In the genomic region with DNA sequence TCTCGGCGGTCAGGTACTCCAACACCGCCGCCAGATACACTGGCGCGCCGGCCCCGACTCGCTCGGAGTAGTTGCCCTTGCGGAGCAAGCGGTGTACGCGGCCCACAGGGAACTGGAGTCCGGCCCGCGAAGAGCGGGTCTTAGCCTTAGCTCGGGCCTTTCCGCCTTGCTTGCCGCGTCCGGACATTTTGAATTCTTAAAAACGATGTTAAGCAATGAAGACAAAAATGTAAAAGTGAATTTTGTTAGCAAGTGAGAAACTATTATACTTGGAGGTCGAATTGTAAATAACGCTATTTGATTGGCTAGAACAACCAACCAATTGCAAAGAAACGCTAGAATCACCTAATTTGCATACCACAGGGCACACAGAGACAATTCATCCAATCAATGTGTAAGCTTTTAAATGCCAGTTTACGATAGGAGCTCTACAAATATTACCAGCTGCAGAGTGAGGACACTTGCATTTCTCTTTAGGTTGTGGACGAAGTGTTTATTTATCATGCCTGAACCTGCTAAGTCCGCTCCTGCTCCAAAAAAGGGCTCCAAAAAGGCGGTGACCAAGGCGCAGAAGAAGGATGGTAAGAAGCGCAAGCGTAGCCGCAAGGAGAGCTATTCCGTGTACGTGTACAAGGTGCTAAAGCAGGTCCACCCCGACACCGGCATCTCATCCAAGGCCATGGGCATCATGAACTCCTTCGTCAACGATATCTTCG, we compare ENCODE assay signal across 8 cellular contexts.
DNase-seq lines count a peak whose midpoint lies in the region; ATAC-seq and TF ChIP-seq lines count a peak whose summit lies in the region.

No MANE protein-coding gene starts in this region.

- peak overlapping the region; percentile 80 for H3K4me2 ChIP-seq in GM23338
- peak overlapping the region; percentile 79 for H3K4me2 ChIP-seq in Karpas-422 (ENCODE audit: low read depth, low read length, poor library complexity, severe bottlenecking)

- H3K9ac ChIP-seq in ES-I3 (ENCODE audit: low read depth, low read length) (peak overlapping the region; percentile 71), Karpas-422 (ENCODE audit: low read length) (peak overlapping the region; percentile 89)

- DNase-seq in GM23338 (ENCODE audit: low spot score) (peak; percentile 89), Karpas-422 (peak; percentile 87), Peyer's patch (peak; percentile 64 to 90 (median 85)), fibroblast of the conjunctiva (ENCODE audit: low read depth) (peak; percentile 98), thyroid gland (peak; percentile 68 to 73)
- DNase-seq in activated naive CD4-positive, alpha-beta T cell (lab: John Stamatoyannopoulos, UW) = peak; percentile 23 to 51 (median 46)

- peaks cover 5% of the 10 kb centered on the region; the same call in 1 of the 2 replicates for H3K4me1 ChIP-seq in ES-I3 (ENCODE audit: insufficient read depth, low read length)
- peaks cover 5% of the 10 kb centered on the region; the same call in 1 of the 2 replicates for H3K4me1 ChIP-seq in GM23338 (ENCODE audit: insufficient read depth)
- peaks cover 49% of the 10 kb centered on the region for H3K4me1 ChIP-seq in Karpas-422 (ENCODE audit: low read length)
- H3K4me1 ChIP-seq in Peyer's patch = peaks cover 0 to 16% (median 0%) of the 10 kb centered on the region in 4 donors
- peaks cover 4 to 5% of the 10 kb centered on the region in 2 donors for H3K4me1 ChIP-seq in thyroid gland

- H3K27ac ChIP-seq in GM23338 (ENCODE audit: low read depth) = peak overlapping the region; percentile 99
- H3K27ac ChIP-seq in Karpas-422 (ENCODE audit: low read length) = peak overlapping the region; percentile 86
- H3K27ac ChIP-seq in Peyer's patch = peak overlapping the region; percentile 96 to 99 (median 97)
- peak overlapping the region; percentile 80 to 97 (median 87) for H3K27ac ChIP-seq in thyroid gland

- intact Hi-C loops in thyroid gland (cut with DNase I) = loop anchor here (10.0 kb wide), 1 partner anchor 144 kb away; a partner anchor contains a TSS

- H2AFZ ChIP-seq in GM23338 = no peak overlapping the region
- H2AFZ ChIP-seq in Karpas-422 (ENCODE audit: low read length) = peak overlapping the region; percentile 65; the same call in 1 of the 2 replicates

- H3K36me3 ChIP-seq in ES-I3 (ENCODE audit: insufficient read depth, low read length) (no peaks in the 10 kb centered on the region), GM23338 (ENCODE audit: insufficient read depth) (no peaks in the 10 kb centered on the region), Karpas-422 (ENCODE audit: insufficient read depth, low read length) (no peaks in the 10 kb centered on the region), Peyer's patch (no peaks in the 10 kb centered on the region), thyroid gland (no peaks in the 10 kb centered on the region)

- peaks cover 6% of the 10 kb centered on the region; the same call in 1 of the 2 replicates for H3F3A ChIP-seq in GM23338 (replicated peaks; ENCODE audit: low read depth)

- peak; percentile 51 for ATAC-seq in GM23338

- TF ChIP-seq POLR2A in Peyer's patch (IDR thresholded peaks at IDR 0.05) = peak; percentile 92 to 93
- TF ChIP-seq POLR2A in thyroid gland (IDR thresholded peaks at IDR 0.05) = peak; percentile 75 to 89

- no peaks in the 10 kb centered on the region for H3K27me3 ChIP-seq in GM23338 (ENCODE audit: insufficient read depth)
- no peaks in the 10 kb centered on the region for H3K27me3 ChIP-seq in Karpas-422 (ENCODE audit: low read length)
- H3K27me3 ChIP-seq in Peyer's patch = no peaks in the 10 kb centered on the region
- no peaks in the 10 kb centered on the region for H3K27me3 ChIP-seq in thyroid gland

- H3K4me3 ChIP-seq in GM23338 (peak overlapping the region; percentile 80), Karpas-422 (ENCODE audit: low read length) (peak overlapping the region; percentile 80), Peyer's patch (peak overlapping the region; percentile 63 to 78 (median 70)), thyroid gland (replicated peaks in 1 of 3) (peak overlapping the region; percentile 43 to 54 (median 48))

- no peak for TF ChIP-seq CTCF in GM23338 (conservative IDR thresholded peaks at IDR 0.05; ENCODE audit: low read depth in 2 of 2)
- TF ChIP-seq CTCF in Peyer's patch (IDR thresholded peaks at IDR 0.05) = no peak
- no peak for TF ChIP-seq CTCF in nephron (IDR thresholded peaks at IDR 0.05; ENCODE audit: unreplicated experiment in 3 of 3)
- no peak for TF ChIP-seq CTCF in thyroid gland (IDR thresholded peaks at IDR 0.05)

- no peaks in the 10 kb centered on the region for H4K20me1 ChIP-seq in GM23338 (replicated peaks; ENCODE audit: insufficient read depth)
- peaks cover 4% of the 10 kb centered on the region; the same call in 1 of the 2 replicates for H4K20me1 ChIP-seq in Karpas-422 (ENCODE audit: insufficient read depth, low read depth, low read length)

- H3K36me3 Mint-ChIP-seq in GM23338 (ENCODE audit: low read depth) (peaks cover 30% of the 10 kb centered on the region), nephron (ENCODE audit: low read depth) (peaks cover 5% of the 10 kb centered on the region)

- H3K9me3 ChIP-seq in ES-I3 (ENCODE audit: control insufficient read depth, insufficient read depth, low read length) (no peaks in the 10 kb centered on the region), Karpas-422 (ENCODE audit: low read length) (no peaks in the 10 kb centered on the region), Peyer's patch (no peaks in the 10 kb centered on the region), thyroid gland (no peaks in the 10 kb centered on the region)

- H3K27ac Mint-ChIP-seq in GM23338 (peak overlapping the region; percentile 100), nephron (peak overlapping the region; percentile 97 to 99 (median 98))

- peaks cover 17% of the 10 kb centered on the region; the same call in 1 of the 3 replicates for H3K9me3 Mint-ChIP-seq in GM23338
- H3K9me3 Mint-ChIP-seq in nephron = no peaks in the 10 kb centered on the region

- peak overlapping the region; percentile 99 for H3K4me3 Mint-ChIP-seq in GM23338
- H3K4me3 Mint-ChIP-seq in nephron = peak overlapping the region; percentile 86 to 97 (median 97)

- peaks cover 43% of the 10 kb centered on the region for H3K27me3 Mint-ChIP-seq in GM23338 (ENCODE audit: insufficient read depth, low read depth, poor library complexity)
- H3K27me3 Mint-ChIP-seq in nephron (ENCODE audit: low read depth) = peaks cover under 1% of the 10 kb centered on the region

- peaks cover 39% of the 10 kb centered on the region for H3K4me1 Mint-ChIP-seq in GM23338
- H3K4me1 Mint-ChIP-seq in nephron = peaks cover 31% of the 10 kb centered on the region

- 1% methylated on average over 31 to 40 of the region's 42 CpGs for WGBS in thyroid gland, 2 donors

- H3K79me2 ChIP-seq in GM23338 (replicated peaks; ENCODE audit: insufficient read depth) = peaks cover 29% of the 10 kb centered on the region
- H3K79me2 ChIP-seq in Karpas-422 (ENCODE audit: low read length) = peaks cover 6% of the 10 kb centered on the region

- H3K9me2 ChIP-seq in GM23338 (ENCODE audit: insufficient read depth) (no peaks in the 10 kb centered on the region), Karpas-422 (replicated peaks; ENCODE audit: insufficient read depth, low read length) (no peaks in the 10 kb centered on the region)

TF ChIP-seq in GM23338, 12 proteins besides CTCF, POLR2A, EP300 and RAD21:
- TF ChIP-seq NANOG (IDR thresholded peaks at IDR 0.05; ENCODE audit: borderline replicate concordance) (no peak), ZNF114 (CRISPR knock-in tag; IDR thresholded peaks at IDR 0.05) (no peak), POLR2AphosphoS5 (IDR thresholded peaks at IDR 0.05; ENCODE audit: low read depth) (peak; percentile 90)

Comparison
In these comparisons a context has a peak if more than half of its experiments do, and no peak if none do; other contexts are left out.
1. Peak in every context shown above with its lines: DNase-seq, ATAC-seq, H3K4me3 ChIP-seq and H3K27ac ChIP-seq.
2. DNase-seq: peak in every context shown above with its lines; median percentile 98 in fibroblast of the conjunctiva; 89 in GM23338; 87 in Karpas-422; 85 in Peyer's patch; 70 in thyroid gland; 46 in activated naive CD4-positive, alpha-beta T cell.